1 cellular context compared by ENCODE assay signal in the genomic region with DNA sequence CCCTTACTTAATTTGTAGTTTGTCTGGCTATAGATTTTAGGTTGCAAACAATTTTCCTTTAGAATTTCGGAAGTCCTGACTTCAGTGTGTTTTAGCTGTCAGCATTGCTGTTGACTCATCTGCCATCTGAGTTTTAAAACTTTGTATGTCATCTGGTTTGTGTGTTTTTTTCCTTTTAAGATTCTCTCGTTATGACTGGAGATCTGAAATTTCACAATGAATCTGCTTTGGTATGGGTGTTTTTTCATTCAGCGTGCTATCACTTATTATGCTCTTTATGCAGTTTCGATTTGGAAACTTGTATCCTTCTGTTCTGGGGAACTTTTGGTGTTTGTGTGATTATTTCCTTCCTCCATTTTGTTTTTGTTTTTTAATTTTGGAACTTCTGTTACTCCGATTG.
A peak's percentile ranks its signal among the peaks of the same experiment; 100 is the strongest.
TF ChIP-seq lines count a peak whose summit lies in the region.

No MANE protein-coding gene starts in this region.

TF ChIP-seq in GM12878, 131 proteins besides CTCF, POLR2A, EP300 and RAD21 (continued from another document):
- TF ChIP-seq, protein P1, sequence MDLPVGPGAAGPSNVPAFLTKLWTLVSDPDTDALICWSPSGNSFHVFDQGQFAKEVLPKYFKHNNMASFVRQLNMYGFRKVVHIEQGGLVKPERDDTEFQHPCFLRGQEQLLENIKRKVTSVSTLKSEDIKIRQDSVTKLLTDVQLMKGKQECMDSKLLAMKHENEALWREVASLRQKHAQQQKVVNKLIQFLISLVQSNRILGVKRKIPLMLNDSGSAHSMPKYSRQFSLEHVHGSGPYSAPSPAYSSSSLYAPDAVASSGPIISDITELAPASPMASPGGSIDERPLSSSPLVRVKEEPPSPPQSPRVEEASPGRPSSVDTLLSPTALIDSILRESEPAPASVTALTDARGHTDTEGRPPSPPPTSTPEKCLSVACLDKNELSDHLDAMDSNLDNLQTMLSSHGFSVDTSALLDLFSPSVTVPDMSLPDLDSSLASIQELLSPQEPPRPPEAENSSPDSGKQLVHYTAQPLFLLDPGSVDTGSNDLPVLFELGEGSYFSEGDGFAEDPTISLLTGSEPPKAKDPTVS (IDR thresholded peaks at IDR 0.05; ENCODE audit: low read depth, low read length): no peak
- TF ChIP-seq NR2F1 (conservative IDR thresholded peaks at IDR 0.05) (no peak), ASH2L (IDR thresholded peaks at IDR 0.05; ENCODE audit: borderline replicate concordance, low read depth) (no peak), RB1 (IDR thresholded peaks at IDR 0.05; ENCODE audit: borderline replicate concordance) (no peak), ZNF217 (IDR thresholded peaks at IDR 0.05) (peak; percentile 82), PAX5 (IDR thresholded peaks at IDR 0.05; ENCODE audit: borderline replicate concordance, low read depth, low read length) (no peak), RBBP5 (conservative IDR thresholded peaks at IDR 0.05) (no peak), CHD2 (IDR thresholded peaks at IDR 0.05; ENCODE audit: borderline replicate concordance, low read depth, low read length) (no peak), ZZZ3 (IDR thresholded peaks at IDR 0.05; ENCODE audit: control insufficient read depth, insufficient read length, low read depth) (no peak), SMARCA5 (IDR thresholded peaks at IDR 0.05) (peak; percentile 57; the same call in 1 of the 2 replicates), IKZF2 (IDR thresholded peaks at IDR 0.05) (peak; percentile 83 to 95), MEF2B (IDR thresholded peaks at IDR 0.05; ENCODE audit: partially characterized antibody, poor library complexity, severe bottlenecking) (no peak), MTA2 (IDR thresholded peaks at IDR 0.05; ENCODE audit: low read depth) (peak; percentile 66; the same call in 1 of the 2 replicates), ATF7 (IDR thresholded peaks at IDR 0.05; ENCODE audit: low read depth) (peak; percentile 73), BHLHE40 (IDR thresholded peaks at IDR 0.05; ENCODE audit: borderline replicate concordance in 1 of 2, low read depth in 2 of 2, low read length in 1 of 2) (peak in 1 of 2 experiments; percentile 32; a peak in 1 of 4 replicates), EZH2 (IDR thresholded peaks at IDR 0.05; ENCODE audit: borderline replicate concordance, control insufficient read depth, low read depth, low read length) (no peak), MEF2A (IDR thresholded peaks at IDR 0.05; ENCODE audit: insufficient read depth, low read depth, low read length) (peak; percentile 68; the same call in 1 of the 2 replicates), BCL11A (IDR thresholded peaks at IDR 0.05; ENCODE audit: low read depth, low read length) (peak; percentile 72; the same call in 1 of the 2 replicates), MYB (IDR thresholded peaks at IDR 0.05; ENCODE audit: borderline replicate concordance, low read depth, low read length) (no peak)
- TF ChIP-seq, protein P2, sequence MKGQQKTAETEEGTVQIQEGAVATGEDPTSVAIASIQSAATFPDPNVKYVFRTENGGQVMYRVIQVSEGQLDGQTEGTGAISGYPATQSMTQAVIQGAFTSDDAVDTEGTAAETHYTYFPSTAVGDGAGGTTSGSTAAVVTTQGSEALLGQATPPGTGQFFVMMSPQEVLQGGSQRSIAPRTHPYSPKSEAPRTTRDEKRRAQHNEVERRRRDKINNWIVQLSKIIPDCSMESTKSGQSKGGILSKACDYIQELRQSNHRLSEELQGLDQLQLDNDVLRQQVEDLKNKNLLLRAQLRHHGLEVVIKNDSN (IDR thresholded peaks at IDR 0.05; ENCODE audit: borderline replicate concordance, extremely low read length, insufficient read depth, low read depth, low read length): no peak
- TF ChIP-seq, protein P3, sequence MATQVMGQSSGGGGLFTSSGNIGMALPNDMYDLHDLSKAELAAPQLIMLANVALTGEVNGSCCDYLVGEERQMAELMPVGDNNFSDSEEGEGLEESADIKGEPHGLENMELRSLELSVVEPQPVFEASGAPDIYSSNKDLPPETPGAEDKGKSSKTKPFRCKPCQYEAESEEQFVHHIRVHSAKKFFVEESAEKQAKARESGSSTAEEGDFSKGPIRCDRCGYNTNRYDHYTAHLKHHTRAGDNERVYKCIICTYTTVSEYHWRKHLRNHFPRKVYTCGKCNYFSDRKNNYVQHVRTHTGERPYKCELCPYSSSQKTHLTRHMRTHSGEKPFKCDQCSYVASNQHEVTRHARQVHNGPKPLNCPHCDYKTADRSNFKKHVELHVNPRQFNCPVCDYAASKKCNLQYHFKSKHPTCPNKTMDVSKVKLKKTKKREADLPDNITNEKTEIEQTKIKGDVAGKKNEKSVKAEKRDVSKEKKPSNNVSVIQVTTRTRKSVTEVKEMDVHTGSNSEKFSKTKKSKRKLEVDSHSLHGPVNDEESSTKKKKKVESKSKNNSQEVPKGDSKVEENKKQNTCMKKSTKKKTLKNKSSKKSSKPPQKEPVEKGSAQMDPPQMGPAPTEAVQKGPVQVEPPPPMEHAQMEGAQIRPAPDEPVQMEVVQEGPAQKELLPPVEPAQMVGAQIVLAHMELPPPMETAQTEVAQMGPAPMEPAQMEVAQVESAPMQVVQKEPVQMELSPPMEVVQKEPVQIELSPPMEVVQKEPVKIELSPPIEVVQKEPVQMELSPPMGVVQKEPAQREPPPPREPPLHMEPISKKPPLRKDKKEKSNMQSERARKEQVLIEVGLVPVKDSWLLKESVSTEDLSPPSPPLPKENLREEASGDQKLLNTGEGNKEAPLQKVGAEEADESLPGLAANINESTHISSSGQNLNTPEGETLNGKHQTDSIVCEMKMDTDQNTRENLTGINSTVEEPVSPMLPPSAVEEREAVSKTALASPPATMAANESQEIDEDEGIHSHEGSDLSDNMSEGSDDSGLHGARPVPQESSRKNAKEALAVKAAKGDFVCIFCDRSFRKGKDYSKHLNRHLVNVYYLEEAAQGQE (IDR thresholded peaks at IDR 0.05; ENCODE audit: low read depth, low read length): no peak
- TF ChIP-seq, protein P4, sequence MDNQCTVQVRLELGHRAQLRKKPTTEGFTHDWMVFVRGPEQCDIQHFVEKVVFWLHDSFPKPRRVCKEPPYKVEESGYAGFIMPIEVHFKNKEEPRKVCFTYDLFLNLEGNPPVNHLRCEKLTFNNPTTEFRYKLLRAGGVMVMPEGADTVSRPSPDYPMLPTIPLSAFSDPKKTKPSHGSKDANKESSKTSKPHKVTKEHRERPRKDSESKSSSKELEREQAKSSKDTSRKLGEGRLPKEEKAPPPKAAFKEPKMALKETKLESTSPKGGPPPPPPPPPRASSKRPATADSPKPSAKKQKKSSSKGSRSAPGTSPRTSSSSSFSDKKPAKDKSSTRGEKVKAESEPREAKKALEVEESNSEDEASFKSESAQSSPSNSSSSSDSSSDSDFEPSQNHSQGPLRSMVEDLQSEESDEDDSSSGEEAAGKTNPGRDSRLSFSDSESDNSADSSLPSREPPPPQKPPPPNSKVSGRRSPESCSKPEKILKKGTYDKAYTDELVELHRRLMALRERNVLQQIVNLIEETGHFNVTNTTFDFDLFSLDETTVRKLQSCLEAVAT (IDR thresholded peaks at IDR 0.05): no peak
- TF ChIP-seq, protein P5, sequence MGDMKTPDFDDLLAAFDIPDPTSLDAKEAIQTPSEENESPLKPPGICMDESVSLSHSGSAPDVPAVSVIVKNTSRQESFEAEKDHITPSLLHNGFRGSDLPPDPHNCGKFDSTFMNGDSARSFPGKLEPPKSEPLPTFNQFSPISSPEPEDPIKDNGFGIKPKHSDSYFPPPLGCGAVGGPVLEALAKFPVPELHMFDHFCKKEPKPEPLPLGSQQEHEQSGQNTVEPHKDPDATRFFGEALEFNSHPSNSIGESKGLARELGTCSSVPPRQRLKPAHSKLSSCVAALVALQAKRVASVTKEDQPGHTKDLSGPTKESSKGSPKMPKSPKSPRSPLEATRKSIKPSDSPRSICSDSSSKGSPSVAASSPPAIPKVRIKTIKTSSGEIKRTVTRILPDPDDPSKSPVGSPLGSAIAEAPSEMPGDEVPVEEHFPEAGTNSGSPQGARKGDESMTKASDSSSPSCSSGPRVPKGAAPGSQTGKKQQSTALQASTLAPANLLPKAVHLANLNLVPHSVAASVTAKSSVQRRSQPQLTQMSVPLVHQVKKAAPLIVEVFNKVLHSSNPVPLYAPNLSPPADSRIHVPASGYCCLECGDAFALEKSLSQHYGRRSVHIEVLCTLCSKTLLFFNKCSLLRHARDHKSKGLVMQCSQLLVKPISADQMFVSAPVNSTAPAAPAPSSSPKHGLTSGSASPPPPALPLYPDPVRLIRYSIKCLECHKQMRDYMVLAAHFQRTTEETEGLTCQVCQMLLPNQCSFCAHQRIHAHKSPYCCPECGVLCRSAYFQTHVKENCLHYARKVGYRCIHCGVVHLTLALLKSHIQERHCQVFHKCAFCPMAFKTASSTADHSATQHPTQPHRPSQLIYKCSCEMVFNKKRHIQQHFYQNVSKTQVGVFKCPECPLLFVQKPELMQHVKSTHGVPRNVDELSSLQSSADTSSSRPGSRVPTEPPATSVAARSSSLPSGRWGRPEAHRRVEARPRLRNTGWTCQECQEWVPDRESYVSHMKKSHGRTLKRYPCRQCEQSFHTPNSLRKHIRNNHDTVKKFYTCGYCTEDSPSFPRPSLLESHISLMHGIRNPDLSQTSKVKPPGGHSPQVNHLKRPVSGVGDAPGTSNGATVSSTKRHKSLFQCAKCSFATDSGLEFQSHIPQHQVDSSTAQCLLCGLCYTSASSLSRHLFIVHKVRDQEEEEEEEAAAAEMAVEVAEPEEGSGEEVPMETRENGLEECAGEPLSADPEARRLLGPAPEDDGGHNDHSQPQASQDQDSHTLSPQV (IDR thresholded peaks at IDR 0.05): no peak
- TF ChIP-seq, protein P6, sequence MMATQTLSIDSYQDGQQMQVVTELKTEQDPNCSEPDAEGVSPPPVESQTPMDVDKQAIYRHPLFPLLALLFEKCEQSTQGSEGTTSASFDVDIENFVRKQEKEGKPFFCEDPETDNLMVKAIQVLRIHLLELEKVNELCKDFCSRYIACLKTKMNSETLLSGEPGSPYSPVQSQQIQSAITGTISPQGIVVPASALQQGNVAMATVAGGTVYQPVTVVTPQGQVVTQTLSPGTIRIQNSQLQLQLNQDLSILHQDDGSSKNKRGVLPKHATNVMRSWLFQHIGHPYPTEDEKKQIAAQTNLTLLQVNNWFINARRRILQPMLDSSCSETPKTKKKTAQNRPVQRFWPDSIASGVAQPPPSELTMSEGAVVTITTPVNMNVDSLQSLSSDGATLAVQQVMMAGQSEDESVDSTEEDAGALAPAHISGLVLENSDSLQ (IDR thresholded peaks at IDR 0.05): peak; percentile 41; the same call in 1 of the 2 replicates
- TF ChIP-seq, protein P7, sequence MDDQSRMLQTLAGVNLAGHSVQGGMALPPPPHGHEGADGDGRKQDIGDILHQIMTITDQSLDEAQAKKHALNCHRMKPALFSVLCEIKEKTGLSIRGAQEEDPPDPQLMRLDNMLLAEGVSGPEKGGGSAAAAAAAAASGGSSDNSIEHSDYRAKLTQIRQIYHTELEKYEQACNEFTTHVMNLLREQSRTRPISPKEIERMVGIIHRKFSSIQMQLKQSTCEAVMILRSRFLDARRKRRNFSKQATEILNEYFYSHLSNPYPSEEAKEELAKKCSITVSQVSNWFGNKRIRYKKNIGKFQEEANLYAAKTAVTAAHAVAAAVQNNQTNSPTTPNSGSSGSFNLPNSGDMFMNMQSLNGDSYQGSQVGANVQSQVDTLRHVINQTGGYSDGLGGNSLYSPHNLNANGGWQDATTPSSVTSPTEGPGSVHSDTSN (IDR thresholded peaks at IDR 0.05; ENCODE audit: insufficient replicate concordance, low read depth, low read length): no peak
- TF ChIP-seq, protein P8, sequence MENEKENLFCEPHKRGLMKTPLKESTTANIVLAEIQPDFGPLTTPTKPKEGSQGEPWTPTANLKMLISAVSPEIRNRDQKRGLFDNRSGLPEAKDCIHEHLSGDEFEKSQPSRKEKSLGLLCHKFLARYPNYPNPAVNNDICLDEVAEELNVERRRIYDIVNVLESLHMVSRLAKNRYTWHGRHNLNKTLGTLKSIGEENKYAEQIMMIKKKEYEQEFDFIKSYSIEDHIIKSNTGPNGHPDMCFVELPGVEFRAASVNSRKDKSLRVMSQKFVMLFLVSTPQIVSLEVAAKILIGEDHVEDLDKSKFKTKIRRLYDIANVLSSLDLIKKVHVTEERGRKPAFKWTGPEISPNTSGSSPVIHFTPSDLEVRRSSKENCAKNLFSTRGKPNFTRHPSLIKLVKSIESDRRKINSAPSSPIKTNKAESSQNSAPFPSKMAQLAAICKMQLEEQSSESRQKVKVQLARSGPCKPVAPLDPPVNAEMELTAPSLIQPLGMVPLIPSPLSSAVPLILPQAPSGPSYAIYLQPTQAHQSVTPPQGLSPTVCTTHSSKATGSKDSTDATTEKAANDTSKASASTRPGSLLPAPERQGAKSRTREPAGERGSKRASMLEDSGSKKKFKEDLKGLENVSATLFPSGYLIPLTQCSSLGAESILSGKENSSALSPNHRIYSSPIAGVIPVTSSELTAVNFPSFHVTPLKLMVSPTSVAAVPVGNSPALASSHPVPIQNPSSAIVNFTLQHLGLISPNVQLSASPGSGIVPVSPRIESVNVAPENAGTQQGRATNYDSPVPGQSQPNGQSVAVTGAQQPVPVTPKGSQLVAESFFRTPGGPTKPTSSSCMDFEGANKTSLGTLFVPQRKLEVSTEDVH (IDR thresholded peaks at IDR 0.05; ENCODE audit: low read depth, partially characterized antibody): no peak
- TF ChIP-seq, protein P9, sequence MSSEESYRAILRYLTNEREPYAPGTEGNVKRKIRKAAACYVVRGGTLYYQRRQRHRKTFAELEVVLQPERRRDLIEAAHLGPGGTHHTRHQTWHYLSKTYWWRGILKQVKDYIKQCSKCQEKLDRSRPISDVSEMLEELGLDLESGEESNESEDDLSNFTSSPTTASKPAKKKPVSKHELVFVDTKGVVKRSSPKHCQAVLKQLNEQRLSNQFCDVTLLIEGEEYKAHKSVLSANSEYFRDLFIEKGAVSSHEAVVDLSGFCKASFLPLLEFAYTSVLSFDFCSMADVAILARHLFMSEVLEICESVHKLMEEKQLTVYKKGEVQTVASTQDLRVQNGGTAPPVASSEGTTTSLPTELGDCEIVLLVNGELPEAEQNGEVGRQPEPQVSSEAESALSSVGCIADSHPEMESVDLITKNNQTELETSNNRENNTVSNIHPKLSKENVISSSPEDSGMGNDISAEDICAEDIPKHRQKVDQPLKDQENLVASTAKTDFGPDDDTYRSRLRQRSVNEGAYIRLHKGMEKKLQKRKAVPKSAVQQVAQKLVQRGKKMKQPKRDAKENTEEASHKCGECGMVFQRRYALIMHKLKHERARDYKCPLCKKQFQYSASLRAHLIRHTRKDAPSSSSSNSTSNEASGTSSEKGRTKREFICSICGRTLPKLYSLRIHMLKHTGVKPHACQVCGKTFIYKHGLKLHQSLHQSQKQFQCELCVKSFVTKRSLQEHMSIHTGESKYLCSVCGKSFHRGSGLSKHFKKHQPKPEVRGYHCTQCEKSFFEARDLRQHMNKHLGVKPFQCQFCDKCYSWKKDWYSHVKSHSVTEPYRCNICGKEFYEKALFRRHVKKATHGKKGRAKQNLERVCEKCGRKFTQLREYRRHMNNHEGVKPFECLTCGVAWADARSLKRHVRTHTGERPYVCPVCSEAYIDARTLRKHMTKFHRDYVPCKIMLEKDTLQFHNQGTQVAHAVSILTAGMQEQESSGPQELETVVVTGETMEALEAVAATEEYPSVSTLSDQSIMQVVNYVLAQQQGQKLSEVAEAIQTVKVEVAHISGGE (CRISPR knock-in tag; IDR thresholded peaks at IDR 0.05): no peak
- TF ChIP-seq, protein P10, sequence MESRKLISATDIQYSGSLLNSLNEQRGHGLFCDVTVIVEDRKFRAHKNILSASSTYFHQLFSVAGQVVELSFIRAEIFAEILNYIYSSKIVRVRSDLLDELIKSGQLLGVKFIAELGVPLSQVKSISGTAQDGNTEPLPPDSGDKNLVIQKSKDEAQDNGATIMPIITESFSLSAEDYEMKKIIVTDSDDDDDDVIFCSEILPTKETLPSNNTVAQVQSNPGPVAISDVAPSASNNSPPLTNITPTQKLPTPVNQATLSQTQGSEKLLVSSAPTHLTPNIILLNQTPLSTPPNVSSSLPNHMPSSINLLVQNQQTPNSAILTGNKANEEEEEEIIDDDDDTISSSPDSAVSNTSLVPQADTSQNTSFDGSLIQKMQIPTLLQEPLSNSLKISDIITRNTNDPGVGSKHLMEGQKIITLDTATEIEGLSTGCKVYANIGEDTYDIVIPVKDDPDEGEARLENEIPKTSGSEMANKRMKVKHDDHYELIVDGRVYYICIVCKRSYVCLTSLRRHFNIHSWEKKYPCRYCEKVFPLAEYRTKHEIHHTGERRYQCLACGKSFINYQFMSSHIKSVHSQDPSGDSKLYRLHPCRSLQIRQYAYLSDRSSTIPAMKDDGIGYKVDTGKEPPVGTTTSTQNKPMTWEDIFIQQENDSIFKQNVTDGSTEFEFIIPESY (IDR thresholded peaks at IDR 0.05): no peak
